Comparison of ENCODE assay signal across 1 cellular context in genomic region chr17:63455417-63455816, GRCh38.
TF ChIP-seq lines count a peak whose summit lies in the region.

No MANE protein-coding gene starts in this region.

TF ChIP-seq in IMR-90, 13 proteins besides CTCF, POLR2A, EP300 and RAD21:
- TF ChIP-seq MAFK (IDR thresholded peaks at IDR 0.05; ENCODE audit: low read depth, low read length) (peak; percentile 34; the same call in 1 of the 2 replicates), RCOR1 (IDR thresholded peaks at IDR 0.05; ENCODE audit: insufficient replicate concordance, low read length) (no peak)
